In genomic region chr4:166318810-166319525, GRCh38 we compare ENCODE assay signal across 15 cellular contexts.
DNase-seq lines count a peak whose midpoint lies in the region; FAIRE-seq and TF ChIP-seq lines count a peak whose summit lies in the region.
"Had no signal": no experiment of that assay in that cellular context is flagged by ENCODE, and none has a peak within 500 bp of the region (broad histone marks: within the 10 kb centered on the region; RNA-seq: fewer than 3 reads in every experiment).

No MANE protein-coding gene starts in this region.

- TF ChIP-seq CTCF in AG10803 (conservative IDR thresholded peaks at IDR 0.05; ENCODE audit: low read length), result no peak

- no peak overlapping the region for H3K4me3 ChIP-seq in AG10803 (ENCODE audit: low read length)
- H3K4me3 ChIP-seq: psoas muscle, upper lobe of left lung had no signal

- FAIRE-seq in HTR-8/SVneo (lab: Jason Lieb, UNC), result peak; percentile 80
- FAIRE-seq: GM12892 had no signal

- DNase-seq in AG10803 (ENCODE audit: low read depth) (peak; percentile 43), HTR-8/SVneo (ENCODE audit: insufficient read length, low spot score) (peak; percentile 12), astrocyte of the hippocampus (ENCODE audit: low read depth, low spot score) (peak; percentile 64), iris pigment epithelial cell (ENCODE audit: low read depth) (peak; percentile 74), dermis blood vessel endothelial cell (no peak), NCI-H526 (lab: John Stamatoyannopoulos, UW) (no peak), GF-D8 (lab: John Stamatoyannopoulos, UW) (no peak), NCI-H1436 treated with DMSO at 0.1 percent for 48 hours (lab: John Stamatoyannopoulos, UW) (no peak)
- DNase-seq: activated CD4-positive, alpha-beta T cell treated with anti-CD3 and anti-CD28 coated beads for 4 hours; AML-193; kidney glomerular epithelial cell; NCI-H2227 treated with DMSO at 0.1 percent for 48 hours; psoas muscle; upper lobe of left lung had no signal

Comparison
In these comparisons a context has a peak if more than half of its experiments do, and no peak if none do; other contexts are left out.
1. DNase-seq: peak in AG10803 (single experiment), HTR-8/SVneo (single experiment), astrocyte of the hippocampus (single experiment) and iris pigment epithelial cell (single experiment); none in dermis blood vessel endothelial cell (single experiment), NCI-H526 (0 of 2), GF-D8 (single experiment) and NCI-H1436 treated with DMSO at 0.1 percent for 48 hours (single experiment).